In the genomic region with DNA sequence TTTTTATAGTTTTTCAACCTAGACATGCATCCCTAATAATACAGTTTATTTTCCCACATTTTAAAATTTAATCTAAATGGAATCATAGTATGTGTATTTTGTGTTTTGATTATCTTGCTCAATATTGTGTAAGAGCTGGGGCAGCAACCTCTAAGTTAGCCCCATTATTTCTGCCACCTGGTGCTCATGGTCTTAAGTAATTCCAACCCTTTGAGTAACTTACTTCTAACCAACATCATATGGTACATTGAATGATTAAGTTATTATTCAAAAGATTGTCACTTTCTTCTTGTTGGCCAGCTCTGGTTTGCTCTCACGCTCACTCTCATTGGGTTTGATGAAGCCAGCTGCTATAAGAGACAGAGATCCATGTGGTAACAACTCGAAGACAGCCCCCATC, we compare ENCODE assay signal across 2 cellular contexts.
TF ChIP-seq lines count a peak whose summit lies in the region.

No MANE protein-coding gene starts in this region.

TF ChIP-seq in GM23338, 12 proteins besides CTCF, POLR2A, EP300 and RAD21:
- no peak for TF ChIP-seq ZNF114 (CRISPR knock-in tag; IDR thresholded peaks at IDR 0.05)
- no peak for TF ChIP-seq POLR2AphosphoS5 (IDR thresholded peaks at IDR 0.05; ENCODE audit: low read depth)
- no peak for TF ChIP-seq ZNF331 (CRISPR knock-in tag; IDR thresholded peaks at IDR 0.05; ENCODE audit: low read depth)
- TF ChIP-seq STAT1 (IDR thresholded peaks at IDR 0.05; ENCODE audit: unreplicated experiment): no peak
- TF ChIP-seq JUNB (IDR thresholded peaks at IDR 0.05; ENCODE audit: unreplicated experiment): no peak
- TF ChIP-seq EZH2 (IDR thresholded peaks at IDR 0.05; ENCODE audit: low read depth, unreplicated experiment): no peak
- TF ChIP-seq, protein P1, sequence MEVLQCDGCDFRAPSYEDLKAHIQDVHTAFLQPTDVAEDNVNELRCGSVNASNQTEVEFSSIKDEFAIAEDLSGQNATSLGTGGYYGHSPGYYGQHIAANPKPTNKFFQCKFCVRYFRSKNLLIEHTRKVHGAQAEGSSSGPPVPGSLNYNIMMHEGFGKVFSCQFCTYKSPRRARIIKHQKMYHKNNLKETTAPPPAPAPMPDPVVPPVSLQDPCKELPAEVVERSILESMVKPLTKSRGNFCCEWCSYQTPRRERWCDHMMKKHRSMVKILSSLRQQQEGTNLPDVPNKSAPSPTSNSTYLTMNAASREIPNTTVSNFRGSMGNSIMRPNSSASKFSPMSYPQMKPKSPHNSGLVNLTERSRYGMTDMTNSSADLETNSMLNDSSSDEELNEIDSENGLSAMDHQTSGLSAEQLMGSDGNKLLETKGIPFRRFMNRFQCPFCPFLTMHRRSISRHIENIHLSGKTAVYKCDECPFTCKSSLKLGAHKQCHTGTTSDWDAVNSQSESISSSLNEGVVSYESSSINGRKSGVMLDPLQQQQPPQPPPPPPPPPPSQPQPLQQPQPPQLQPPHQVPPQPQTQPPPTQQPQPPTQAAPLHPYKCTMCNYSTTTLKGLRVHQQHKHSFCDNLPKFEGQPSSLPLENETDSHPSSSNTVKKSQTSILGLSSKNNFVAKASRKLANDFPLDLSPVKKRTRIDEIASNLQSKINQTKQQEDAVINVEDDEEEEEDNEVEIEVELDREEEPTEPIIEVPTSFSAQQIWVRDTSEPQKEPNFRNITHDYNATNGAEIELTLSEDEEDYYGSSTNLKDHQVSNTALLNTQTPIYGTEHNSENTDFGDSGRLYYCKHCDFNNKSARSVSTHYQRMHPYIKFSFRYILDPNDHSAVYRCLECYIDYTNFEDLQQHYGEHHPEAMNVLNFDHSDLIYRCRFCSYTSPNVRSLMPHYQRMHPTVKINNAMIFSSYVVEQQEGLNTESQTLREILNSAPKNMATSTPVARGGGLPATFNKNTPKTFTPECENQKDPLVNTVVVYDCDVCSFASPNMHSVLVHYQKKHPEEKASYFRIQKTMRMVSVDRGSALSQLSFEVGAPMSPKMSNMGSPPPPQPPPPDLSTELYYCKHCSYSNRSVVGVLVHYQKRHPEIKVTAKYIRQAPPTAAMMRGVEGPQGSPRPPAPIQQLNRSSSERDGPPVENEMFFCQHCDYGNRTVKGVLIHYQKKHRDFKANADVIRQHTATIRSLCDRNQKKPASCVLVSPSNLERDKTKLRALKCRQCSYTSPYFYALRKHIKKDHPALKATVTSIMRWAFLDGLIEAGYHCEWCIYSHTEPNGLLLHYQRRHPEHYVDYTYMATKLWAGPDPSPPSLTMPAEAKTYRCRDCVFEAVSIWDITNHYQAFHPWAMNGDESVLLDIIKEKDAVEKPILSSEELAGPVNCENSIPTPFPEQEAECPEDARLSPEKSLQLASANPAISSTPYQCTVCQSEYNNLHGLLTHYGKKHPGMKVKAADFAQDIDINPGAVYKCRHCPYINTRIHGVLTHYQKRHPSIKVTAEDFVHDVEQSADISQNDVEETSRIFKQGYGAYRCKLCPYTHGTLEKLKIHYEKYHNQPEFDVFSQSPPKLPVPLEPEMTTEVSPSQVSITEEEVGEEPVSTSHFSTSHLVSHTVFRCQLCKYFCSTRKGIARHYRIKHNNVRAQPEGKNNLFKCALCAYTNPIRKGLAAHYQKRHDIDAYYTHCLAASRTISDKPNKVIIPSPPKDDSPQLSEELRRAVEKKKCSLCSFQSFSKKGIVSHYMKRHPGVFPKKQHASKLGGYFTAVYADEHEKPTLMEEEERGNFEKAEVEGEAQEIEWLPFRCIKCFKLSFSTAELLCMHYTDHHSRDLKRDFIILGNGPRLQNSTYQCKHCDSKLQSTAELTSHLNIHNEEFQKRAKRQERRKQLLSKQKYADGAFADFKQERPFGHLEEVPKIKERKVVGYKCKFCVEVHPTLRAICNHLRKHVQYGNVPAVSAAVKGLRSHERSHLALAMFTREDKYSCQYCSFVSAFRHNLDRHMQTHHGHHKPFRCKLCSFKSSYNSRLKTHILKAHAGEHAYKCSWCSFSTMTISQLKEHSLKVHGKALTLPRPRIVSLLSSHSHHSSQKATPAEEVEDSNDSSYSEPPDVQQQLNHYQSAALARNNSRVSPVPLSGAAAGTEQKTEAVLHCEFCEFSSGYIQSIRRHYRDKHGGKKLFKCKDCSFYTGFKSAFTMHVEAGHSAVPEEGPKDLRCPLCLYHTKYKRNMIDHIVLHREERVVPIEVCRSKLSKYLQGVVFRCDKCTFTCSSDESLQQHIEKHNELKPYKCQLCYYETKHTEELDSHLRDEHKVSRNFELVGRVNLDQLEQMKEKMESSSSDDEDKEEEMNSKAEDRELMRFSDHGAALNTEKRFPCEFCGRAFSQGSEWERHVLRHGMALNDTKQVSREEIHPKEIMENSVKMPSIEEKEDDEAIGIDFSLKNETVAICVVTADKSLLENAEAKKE (CRISPR knock-in tag; IDR thresholded peaks at IDR 0.05): no peak
- TF ChIP-seq CREB1 (CRISPR knock-in tag; IDR thresholded peaks at IDR 0.05; ENCODE audit: low read depth): no peak
TF ChIP-seq in GM23338: peak in this region for 0.

TF ChIP-seq in H1, 55 proteins besides CTCF, POLR2A, EP300 and RAD21:
- TF ChIP-seq TEAD4 (IDR thresholded peaks at IDR 0.05; ENCODE audit: low read depth, low read length) (no peak), RFX5 (IDR thresholded peaks at IDR 0.05; ENCODE audit: borderline replicate concordance, low read depth, low read length) (no peak), SAP30 (IDR thresholded peaks at IDR 0.05; ENCODE audit: insufficient read depth, insufficient replicate concordance, low read length) (no peak), KDM4A (IDR thresholded peaks at IDR 0.05; ENCODE audit: low read depth, low read length, severe bottlenecking) (no peak), SIN3A (conservative IDR thresholded peaks at IDR 0.05 in 1 of 2, IDR thresholded peaks at IDR 0.05 in 1 of 2; ENCODE audit: low read depth in 1 of 2, low read length in 2 of 2) (no peak), SP2 (IDR thresholded peaks at IDR 0.05; ENCODE audit: low read length) (no peak), HDAC2 (IDR thresholded peaks at IDR 0.05; ENCODE audit: borderline replicate concordance in 1 of 2, low read depth in 2 of 2, low read length in 2 of 2) (no peak), USF2 (IDR thresholded peaks at IDR 0.05; ENCODE audit: low read length) (no peak), E2F6 (IDR thresholded peaks at IDR 0.05) (no peak), NANOG (IDR thresholded peaks at IDR 0.05; ENCODE audit: insufficient read depth, low read depth, low read length, poor library complexity, severe bottlenecking) (no peak), BCL11A (IDR thresholded peaks at IDR 0.05; ENCODE audit: low read depth in 2 of 2, low read length in 2 of 2) (no peak)
